In the genomic region with DNA sequence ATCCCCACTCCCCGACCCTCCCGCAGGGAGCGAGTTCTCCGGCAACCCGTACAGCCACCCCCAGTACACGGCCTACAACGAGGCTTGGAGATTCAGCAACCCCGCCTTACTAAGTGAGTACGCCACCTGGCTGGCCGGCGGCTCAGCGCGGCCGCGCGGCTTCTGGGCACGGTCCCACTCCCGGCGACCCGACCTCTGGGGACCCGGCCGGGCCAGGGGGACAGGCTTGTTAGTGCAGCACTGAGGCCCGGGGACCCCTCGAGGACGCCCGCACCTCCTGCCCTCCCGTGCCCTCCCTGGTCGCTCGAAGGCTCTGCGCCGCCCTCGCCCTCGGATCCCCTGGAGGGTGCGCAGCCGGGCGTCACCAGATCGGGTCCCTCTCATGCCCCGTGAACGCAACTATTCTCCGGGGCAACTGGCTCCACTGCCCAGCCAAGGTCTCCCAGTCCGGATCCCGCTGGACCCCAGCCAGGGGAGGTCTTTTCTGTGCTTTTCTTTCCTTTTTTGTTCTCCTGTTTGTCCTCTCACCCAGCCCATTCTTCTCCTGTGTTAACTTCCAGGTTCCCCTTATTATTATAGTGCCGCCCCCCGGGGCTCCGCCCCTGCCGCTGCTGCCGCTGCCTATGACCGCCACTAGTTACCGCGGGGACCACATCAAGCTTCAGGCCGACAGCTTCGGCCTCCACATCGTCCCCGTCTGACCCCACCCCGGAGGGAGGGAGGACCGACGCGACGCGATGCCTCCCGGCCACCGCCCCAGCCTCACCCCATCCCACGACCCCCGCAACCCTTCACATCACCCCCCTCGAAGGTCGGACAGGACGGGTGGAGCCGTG, we compare ENCODE assay signal across 8 cellular contexts.
DNase-seq lines count a peak whose midpoint lies in the region; ATAC-seq and TF ChIP-seq lines count a peak whose summit lies in the region.

No MANE protein-coding gene starts in this region.

- TF ChIP-seq CTCF in colonic mucosa (IDR thresholded peaks at IDR 0.05) = no peak

- H3K4me1 ChIP-seq in colonic mucosa = peaks cover 19% of the 10 kb centered on the region
- peaks cover 39% of the 10 kb centered on the region for H3K4me1 ChIP-seq in mononuclear cell (ENCODE audit: insufficient read depth, low read length)

- no peaks in the 10 kb centered on the region for H3K36me3 ChIP-seq in colonic mucosa

- H3K9me3 ChIP-seq in colonic mucosa (no peaks in the 10 kb centered on the region), mononuclear cell (ENCODE audit: low read depth, low read length) (no peaks in the 10 kb centered on the region)

- H3K27ac ChIP-seq in colonic mucosa = no peak overlapping the region

- no peak overlapping the region for H3K9ac ChIP-seq in colonic mucosa (ENCODE audit: low read depth in 2 of 2, low read length in 2 of 2)

- intact Hi-C loops in colonic mucosa (cut with DNase I) = no loop called here

- peak; percentile 9 to 50 for ATAC-seq in activated CD4-positive, CD25-positive, alpha-beta regulatory T cell treated with anti-CD3 and anti-CD28 coated beads, Interleukin-2, amount 50 U/mL, for 24 hours
- peak; percentile 55 for ATAC-seq in SK-N-SH treated with all-trans-retinoic acid at 6 μM for 48 hours
- no peak for ATAC-seq in GM21529 (IDR thresholded peaks at IDR 0.05; ENCODE audit: unreplicated experiment)

- no peak for DNase-seq in activated CD4-positive, CD25-positive, alpha-beta regulatory T cell (lab: John Stamatoyannopoulos, UW)
- peak; percentile 38 for DNase-seq in colonic mucosa
- no peak for DNase-seq in superior temporal gyrus (ENCODE audit: extremely low spot score)
- DNase-seq in ureter (ENCODE audit: low spot score) = no peak

- peak overlapping the region; percentile 42 for H3K4me3 ChIP-seq in colonic mucosa
- H3K4me3 ChIP-seq in mononuclear cell (ENCODE audit: low read length) = peak overlapping the region; percentile 6

- H3K27me3 ChIP-seq in colonic mucosa = peaks cover 63% of the 10 kb centered on the region
- H3K27me3 ChIP-seq in mononuclear cell (ENCODE audit: insufficient read depth, low read length) = peaks cover 89% of the 10 kb centered on the region

TF ChIP-seq in SK-N-SH treated with all-trans-retinoic acid at 6 μM for 48 hours, 23 proteins besides CTCF, POLR2A, EP300 and RAD21:
- no peak for TF ChIP-seq CSDC2 (CRISPR knock-in tag; IDR thresholded peaks at IDR 0.05)
- TF ChIP-seq SNAI2 (CRISPR knock-in tag; IDR thresholded peaks at IDR 0.05) = no peak
- no peak for TF ChIP-seq ZNF8 (CRISPR knock-in tag; IDR thresholded peaks at IDR 0.05)
- TF ChIP-seq TSHZ2 (CRISPR knock-in tag; IDR thresholded peaks at IDR 0.05) = no peak
- no peak for TF ChIP-seq ZNF565 (CRISPR knock-in tag; conservative IDR thresholded peaks at IDR 0.05; ENCODE audit: low read depth)
- no peak for TF ChIP-seq ZC3H10 (CRISPR knock-in tag; IDR thresholded peaks at IDR 0.05)
- no peak for TF ChIP-seq ISL1 (CRISPR knock-in tag; IDR thresholded peaks at IDR 0.05)
- no peak for TF ChIP-seq ZFP3 (CRISPR knock-in tag; IDR thresholded peaks at IDR 0.05)
- TF ChIP-seq GLIS3 (CRISPR knock-in tag; IDR thresholded peaks at IDR 0.05) = no peak
- TF ChIP-seq TOX (CRISPR knock-in tag; IDR thresholded peaks at IDR 0.05; ENCODE audit: borderline replicate concordance) = no peak
- no peak for TF ChIP-seq BACH2 (CRISPR knock-in tag; IDR thresholded peaks at IDR 0.05; ENCODE audit: borderline replicate concordance)
- no peak for TF ChIP-seq OSR1 (CRISPR knock-in tag; IDR thresholded peaks at IDR 0.05)
- TF ChIP-seq, protein P1, sequence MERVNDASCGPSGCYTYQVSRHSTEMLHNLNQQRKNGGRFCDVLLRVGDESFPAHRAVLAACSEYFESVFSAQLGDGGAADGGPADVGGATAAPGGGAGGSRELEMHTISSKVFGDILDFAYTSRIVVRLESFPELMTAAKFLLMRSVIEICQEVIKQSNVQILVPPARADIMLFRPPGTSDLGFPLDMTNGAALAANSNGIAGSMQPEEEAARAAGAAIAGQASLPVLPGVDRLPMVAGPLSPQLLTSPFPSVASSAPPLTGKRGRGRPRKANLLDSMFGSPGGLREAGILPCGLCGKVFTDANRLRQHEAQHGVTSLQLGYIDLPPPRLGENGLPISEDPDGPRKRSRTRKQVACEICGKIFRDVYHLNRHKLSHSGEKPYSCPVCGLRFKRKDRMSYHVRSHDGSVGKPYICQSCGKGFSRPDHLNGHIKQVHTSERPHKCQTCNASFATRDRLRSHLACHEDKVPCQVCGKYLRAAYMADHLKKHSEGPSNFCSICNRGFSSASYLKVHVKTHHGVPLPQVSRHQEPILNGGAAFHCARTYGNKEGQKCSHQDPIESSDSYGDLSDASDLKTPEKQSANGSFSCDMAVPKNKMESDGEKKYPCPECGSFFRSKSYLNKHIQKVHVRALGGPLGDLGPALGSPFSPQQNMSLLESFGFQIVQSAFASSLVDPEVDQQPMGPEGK (CRISPR knock-in tag; IDR thresholded peaks at IDR 0.05; ENCODE audit: borderline replicate concordance) = no peak
